ENCODE assay signal across 8 cellular contexts in genomic region chr9:5437254-5438216, GRCh38.
DNase-seq lines count a peak whose midpoint lies in the region; ATAC-seq and FAIRE-seq lines count a peak whose summit lies in the region.

Gene PLGRKT, minus strand, starts transcription at chr9:5437925. Its CDS starts 5,948 bp downstream, at chr9:5431977.

- peak; percentile 85 for FAIRE-seq in islet of Langerhans (lab: Jason Lieb, UNC)

- DNase-seq in AML-193 (lab: John Stamatoyannopoulos, UW) (peak; percentile 91), NCI-H446 treated with DMSO at 0.1 percent for 48 hours (lab: John Stamatoyannopoulos, UW) (peak; percentile 94), cerebellar nuclear complex (lab: John Stamatoyannopoulos, UW) (peak; percentile 65 to 91)
- DNase-seq in activated CD4-positive, CD25-positive, alpha-beta regulatory T cell treated with anti-CD3 and anti-CD28 coated beads, Interleukin-2, amount 50 U/mL, for 72 hours: peak; percentile 86
- DNase-seq in stimulated activated CD4-positive, alpha-beta T cell treated with anti-CD3 and anti-CD28 coated beads, Interleukin-12 subunit alpha, Interleukin-12 subunit beta, amount 100 ng/mL, for 4 hours: peak; percentile 85

- ATAC-seq in GM19035 (IDR thresholded peaks at IDR 0.05; ENCODE audit: unreplicated experiment) (peak; percentile 90), HG03354 (IDR thresholded peaks at IDR 0.05; ENCODE audit: poor library complexity, severe bottlenecking, unreplicated experiment) (peak; percentile 84)

Comparison
In these comparisons a context has a peak if more than half of its experiments do, and no peak if none do; other contexts are left out.
1. Peak in every context shown above with its lines: DNase-seq and ATAC-seq.